7 cellular contexts compared by ENCODE assay signal in genomic region chr11:33015621-33016551, GRCh38. TPM values are rescaled to one million over a fixed set of nuclear protein-coding genes. Genes with fewer than 3 reads are reported as not detected.
A peak's percentile ranks its signal among the peaks of the same experiment; 100 is the strongest.
DNase-seq lines count a peak whose midpoint lies in the region; ATAC-seq and TF ChIP-seq lines count a peak whose summit lies in the region.

DEPDC7 (plus strand) TSS chr11:33015878; CDS start chr11:33015956, 78 bp downstream.

- H3K27ac Mint-ChIP-seq in chondrocyte (ENCODE audit: unreplicated experiment), result peak within 1 kb of the TSS; percentile 82

- peak within 1 kb of the TSS; percentile 84 for H3K4me3 Mint-ChIP-seq in chondrocyte (ENCODE audit: unreplicated experiment)

- peaks cover 20% of the 10 kb centered on the region for H3K4me1 Mint-ChIP-seq in chondrocyte (ENCODE audit: low read depth)

- peak within 1 kb of the TSS; percentile 46 for H3K27ac ChIP-seq in layer of hippocampus (ENCODE audit: low read depth, low read length)

- no peaks in the 10 kb centered on the region for H3K27me3 ChIP-seq in layer of hippocampus (ENCODE audit: control insufficient read depth, insufficient read depth, low read length)

- no peaks in the 10 kb centered on the region for H3K36me3 Mint-ChIP-seq in chondrocyte (ENCODE audit: low read depth)

- ATAC-seq in GM18858 (IDR thresholded peaks at IDR 0.05; ENCODE audit: unreplicated experiment) (peak; percentile 31), HG03045 (IDR thresholded peaks at IDR 0.05; ENCODE audit: unreplicated experiment) (peak; percentile 75)

- DNase-seq in NCI-H2196 (lab: John Stamatoyannopoulos, UW; ENCODE audit: unreplicated experiment), result peak; percentile 96
- peak; percentile 64 for DNase-seq in activated CD4-positive, alpha-beta T cell treated with anti-CD3 and anti-CD28 coated beads for 1 hour
- peak; percentile 95 for DNase-seq in chondrocyte (ENCODE audit: low spot score)
- DNase-seq in stimulated activated CD4-positive, alpha-beta T cell treated with anti-CD3 and anti-CD28 coated beads, Interleukin-15, amount 100 ng/mL, for 24 hours, result peak; percentile 88

- H3K27me3 Mint-ChIP-seq in chondrocyte (ENCODE audit: low read depth), result no peaks in the 10 kb centered on the region

- TF ChIP-seq CTCF in chondrocyte (IDR thresholded peaks at IDR 0.05), result no peak

- H3K9me3 Mint-ChIP-seq in chondrocyte (ENCODE audit: low read depth), result no peaks in the 10 kb centered on the region

RNA-seq across cellular contexts. Expression of gene DEPDC7, which starts in this region (rescaled TPM):
- total RNA-seq in chondrocyte, result 4.1 to 5.0 TPM (median 4.7 TPM) in 3 replicates

Comparison
In these comparisons a context has a peak if more than half of its experiments do, and no peak if none do; other contexts are left out.
1. Peak in every context shown above with its lines: DNase-seq, ATAC-seq and H3K27ac ChIP-seq.